Comparison of ENCODE assay signal across 16 cellular contexts in the genomic region with DNA sequence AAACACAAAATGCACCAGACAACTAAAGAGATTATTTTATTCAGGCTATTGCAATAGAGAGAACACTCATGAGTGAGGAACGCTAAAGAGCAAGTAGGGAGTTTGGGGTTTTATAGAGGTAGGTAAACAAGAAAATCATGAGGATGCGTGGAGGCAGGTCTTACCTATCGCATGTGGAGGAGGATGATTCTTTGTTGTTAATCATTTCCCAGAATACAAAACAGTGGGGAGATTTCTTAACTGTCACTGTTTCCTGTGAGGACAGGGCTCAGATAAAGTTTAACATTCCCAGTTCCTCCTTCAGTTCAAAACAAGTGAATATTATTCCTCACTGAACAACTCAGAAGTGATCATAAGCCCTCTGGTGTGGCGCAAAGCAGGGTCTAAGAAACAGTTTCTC.
DNase-seq lines count a peak whose midpoint lies in the region; ATAC-seq and TF ChIP-seq lines count a peak whose summit lies in the region.
"Had no signal": no experiment of that assay in that cellular context is flagged by ENCODE, and none has a peak within 500 bp of the region (broad histone marks: within the 10 kb centered on the region; RNA-seq: fewer than 3 reads in every experiment).

No MANE protein-coding gene starts in this region.

- H3K27ac Mint-ChIP-seq in dendritic cell treated with granulocyte-macrophage colony-stimulating factor and Interleukin-4, amounts not matched to agents 40 ng/mL and 50 ng/mL, for 4 days, result peak overlapping the region; percentile 52

- no peaks in the 10 kb centered on the region for H3K36me3 Mint-ChIP-seq in dendritic cell treated with granulocyte-macrophage colony-stimulating factor and Interleukin-4, amounts not matched to agents 40 ng/mL and 50 ng/mL, for 4 days (ENCODE audit: low read depth)

- peaks cover 18% of the 10 kb centered on the region for H3K4me1 ChIP-seq in DOHH2 (ENCODE audit: control insufficient read depth, low read length)
- no peaks in the 10 kb centered on the region for H3K4me1 ChIP-seq in upper lobe of right lung
- no peaks in the 10 kb centered on the region for H3K4me1 ChIP-seq in osteoblast (ENCODE audit: insufficient read depth, low read length)

- ATAC-seq in GM19467 (IDR thresholded peaks at IDR 0.05; ENCODE audit: unreplicated experiment), result peak; percentile 58
- peak; percentile 20 for ATAC-seq in upper lobe of right lung
- ATAC-seq: PC-3 had no signal

- no peak overlapping the region for H2AFZ ChIP-seq in osteoblast (ENCODE audit: low read length)

- H3K27me3 ChIP-seq in DOHH2 (ENCODE audit: control insufficient read depth, low read length) (no peaks in the 10 kb centered on the region), upper lobe of right lung (no peaks in the 10 kb centered on the region), osteoblast (ENCODE audit: insufficient read depth, low read length) (no peaks in the 10 kb centered on the region)

- H4K20me1 ChIP-seq in DOHH2 (ENCODE audit: control insufficient read depth, insufficient read depth, low read depth, low read length) (no peaks in the 10 kb centered on the region), osteoblast (ENCODE audit: insufficient read depth, low read length) (no peaks in the 10 kb centered on the region)

- H3K4me3 ChIP-seq in DOHH2 (ENCODE audit: low read length), result no peak overlapping the region
- no peak overlapping the region for H3K4me3 ChIP-seq in upper lobe of right lung
- H3K4me3 ChIP-seq in osteoblast (ENCODE audit: insufficient read depth, low read length), result no peak overlapping the region

- no peak for TF ChIP-seq CTCF in DOHH2 (IDR thresholded peaks at IDR 0.05; ENCODE audit: low read depth, low read length, poor library complexity, severe bottlenecking)
- TF ChIP-seq CTCF in upper lobe of right lung (IDR thresholded peaks at IDR 0.05), result no peak
- TF ChIP-seq CTCF in osteoblast (IDR thresholded peaks at IDR 0.05; ENCODE audit: extremely low read depth, low read depth, low read length), result no peak

- no peaks in the 10 kb centered on the region for H3K27me3 Mint-ChIP-seq in dendritic cell treated with granulocyte-macrophage colony-stimulating factor and Interleukin-4, amounts not matched to agents 40 ng/mL and 50 ng/mL, for 4 days

- H3K79me2 ChIP-seq in DOHH2 (ENCODE audit: control insufficient read depth, low read length) (no peaks in the 10 kb centered on the region), osteoblast (ENCODE audit: insufficient read depth, low read length) (no peaks in the 10 kb centered on the region)

- H3K4me1 Mint-ChIP-seq in dendritic cell treated with granulocyte-macrophage colony-stimulating factor and Interleukin-4, amounts not matched to agents 40 ng/mL and 50 ng/mL, for 4 days (ENCODE audit: low read depth), result peaks cover 20% of the 10 kb centered on the region

- no peaks in the 10 kb centered on the region for H3F3A ChIP-seq in DOHH2 (ENCODE audit: control insufficient read depth, insufficient read depth)

- H3K9me3 Mint-ChIP-seq in dendritic cell treated with granulocyte-macrophage colony-stimulating factor and Interleukin-4, amounts not matched to agents 40 ng/mL and 50 ng/mL, for 4 days, result peaks cover 9% of the 10 kb centered on the region

- DNase-seq in upper lobe of right lung (no peak), osteoblast (ENCODE audit: insufficient read length, low spot score, missing footprints) (no peak), NCI-H2107 treated with DMSO at 0.1 percent for 48 hours (lab: John Stamatoyannopoulos, UW; ENCODE audit: unreplicated experiment) (no peak)
- DNase-seq in NK-92 treated with Interleukin-12 subunit alpha and Interleukin-12 subunit beta, amount 100 ng/mL, for 24 hours (lab: John Stamatoyannopoulos, UW), result no peak
- DNase-seq: C1 segment of cervical spinal cord, Karpas-422, NCI-H1694, NCI-H2081, NCI-H446, NCI-H526, PC-3, RPMI8226, SHP77 had no signal

- no peak overlapping the region for H3K27ac ChIP-seq in DOHH2 (ENCODE audit: low read depth, low read length)
- H3K27ac ChIP-seq in upper lobe of right lung, result no peak overlapping the region
- H3K27ac ChIP-seq in osteoblast (ENCODE audit: low read depth, low read length), result no peak overlapping the region

- no peak overlapping the region for H3K4me3 Mint-ChIP-seq in dendritic cell treated with granulocyte-macrophage colony-stimulating factor and Interleukin-4, amounts not matched to agents 40 ng/mL and 50 ng/mL, for 4 days

- H3K4me2 ChIP-seq in DOHH2 (ENCODE audit: low read length), result peak overlapping the region; percentile 86
- H3K4me2 ChIP-seq in osteoblast (ENCODE audit: insufficient read depth, low read length), result no peak overlapping the region

- H3K9me2 ChIP-seq in DOHH2 (replicated peaks; ENCODE audit: control insufficient read depth, low read length), result no peaks in the 10 kb centered on the region

- H3K36me3 ChIP-seq in DOHH2 (ENCODE audit: control insufficient read depth, low read length), result no peaks in the 10 kb centered on the region
- no peaks in the 10 kb centered on the region for H3K36me3 ChIP-seq in upper lobe of right lung
- H3K36me3 ChIP-seq in osteoblast (ENCODE audit: insufficient read depth, low read length), result no peaks in the 10 kb centered on the region

- H3K9me3 ChIP-seq in DOHH2 (ENCODE audit: control insufficient read depth, insufficient read depth, low read length) (no peaks in the 10 kb centered on the region), upper lobe of right lung (no peaks in the 10 kb centered on the region), osteoblast (ENCODE audit: low read depth, low read length) (no peaks in the 10 kb centered on the region)

- intact Hi-C loops in dendritic cell treated with granulocyte-macrophage colony-stimulating factor and Interleukin-4, amounts not matched to agents 40 ng/mL and 50 ng/mL, for 4 days (cut with micrococcal nuclease), result no loop called here
- intact Hi-C loops in upper lobe of right lung (cut with DNase I), result no loop called here
